ENCODE assay signal across 27 cellular contexts in the genomic region with DNA sequence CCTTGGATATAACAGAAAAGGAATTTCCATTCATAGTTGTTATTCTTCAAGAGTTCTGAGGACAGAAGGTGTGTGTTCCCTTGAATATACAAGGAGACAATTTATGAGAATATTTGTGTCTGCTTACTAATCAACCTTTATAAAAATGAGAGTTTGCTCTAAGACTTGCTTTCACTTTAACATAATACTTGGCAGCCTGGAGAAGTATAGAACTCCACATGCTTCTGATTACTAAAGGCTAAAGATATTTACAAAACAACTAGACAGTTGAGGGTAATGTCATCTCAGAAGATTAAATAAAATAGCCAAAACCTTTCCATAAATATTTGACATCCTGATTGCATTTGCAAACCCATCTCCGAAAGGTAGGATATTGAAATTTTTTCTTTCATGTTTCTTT.
"Had no signal": no experiment of that assay in that cellular context is flagged by ENCODE, and none has a peak within 500 bp of the region (broad histone marks: within the 10 kb centered on the region; RNA-seq: fewer than 3 reads in every experiment).

No MANE protein-coding gene starts in this region.

- H3K27me3 Mint-ChIP-seq: activated B cell treated with CpG ODN at 0.5 μM for 24 hours; activated CD4-positive, alpha-beta T cell treated with anti-CD3 and anti-CD28 coated beads for 36 hours; activated T-cell treated with anti-CD3 and anti-CD28 coated beads, Interleukin-2, amount 50 U/mL, for 24 hours; activated T-helper 17 cell treated with anti-CD3 and anti-CD28 coated beads, Interleukin-2, amount 50 U/mL, for 72 hours; memory B cell; stimulated activated naive B cell treated with anti-CD40 and anti-IgM and Interleukin-4, amounts not matched to agents 10 μg/mL and 1 μg/mL and 100 μg/mL, for 72 hours; type B pancreatic cell had no signal

- H3K9me3 ChIP-seq: adrenal gland, ascending aorta, esophagus muscularis mucosa, mucosa of descending colon, sigmoid colon, testis had no signal

- H3K36me3 ChIP-seq: adrenal gland, ascending aorta, brain microvascular endothelial cell, esophagus muscularis mucosa, sigmoid colon had no signal

- H3K4me1 Mint-ChIP-seq: activated B cell treated with CpG ODN at 0.5 μM for 24 hours; activated CD4-positive, alpha-beta T cell treated with anti-CD3 and anti-CD28 coated beads for 36 hours; activated T-helper 17 cell treated with anti-CD3 and anti-CD28 coated beads, Interleukin-2, amount 50 U/mL, for 72 hours; memory B cell; stimulated activated naive B cell treated with anti-CD40 and anti-IgM and Interleukin-4, amounts not matched to agents 10 μg/mL and 1 μg/mL and 100 μg/mL, for 72 hours had no signal

- H3K36me3 Mint-ChIP-seq: activated naive CD4-positive, alpha-beta T cell treated with anti-CD3 and anti-CD28 coated beads, Interleukin-2, amount 50 U/mL, for 72 hours; memory B cell; stimulated activated naive B cell treated with anti-CD40 and anti-IgM and Interleukin-4, amounts not matched to agents 10 μg/mL and 1 μg/mL and 100 μg/mL, for 72 hours; type B pancreatic cell had no signal

- H3K9me3 Mint-ChIP-seq: activated B cell treated with CpG ODN at 0.5 μM for 24 hours; activated naive CD4-positive, alpha-beta T cell treated with anti-CD3 and anti-CD28 coated beads, Interleukin-2, amount 50 U/mL, for 72 hours; activated T-cell treated with anti-CD3 and anti-CD28 coated beads, Interleukin-2, amount 50 U/mL, for 24 hours; memory B cell; T-helper 1 cell treated with Interleukin-12 subunit alpha and Interleukin-12 subunit beta and Interleukin-4 antibody, amounts not matched to agents 30 μg/mL and 1 μg/mL, for 36 hours; type B pancreatic cell had no signal

- DNase-seq: activated B cell treated with CpG ODN at 0.5 μM for 24 hours; activated CD4-positive, alpha-beta T cell treated with anti-CD3 and anti-CD28 coated beads for 36 hours; activated CD4-positive, alpha-beta T cell treated with anti-CD3 and anti-CD28 coated beads, Interleukin-2, amount 50 U/mL, for 4 hours; activated CD8-positive, alpha-beta memory T cell treated with anti-CD3 and anti-CD28 coated beads for 24 hours; activated CD8-positive, alpha-beta memory T cell treated with anti-CD3 and anti-CD28 coated beads, Interleukin-2, amount 50 U/mL, for 4 hours; activated T-cell treated with anti-CD3 and anti-CD28 coated beads, Interleukin-2, amount 50 U/mL, for 24 hours; adrenal gland; brain microvascular endothelial cell; central memory CD4-positive, alpha-beta T cell; effector memory CD4-positive, alpha-beta T cell; foreskin keratinocyte; glutamatergic neuron; hippocampal formation; mucosa of descending colon; occipital lobe; sigmoid colon; stimulated activated CD4-positive, alpha-beta T cell treated with anti-CD3 and anti-CD28 coated beads, Interleukin-2, amount 100 ng/mL, for 48 hours; stimulated activated CD8-positive, alpha-beta memory T cell treated with anti-CD3 and anti-CD28 coated beads, Interleukin-4, amount 100 ng/mL, for 48 hours; stimulated activated naive B cell treated with anti-CD40 and anti-IgM and Interleukin-4, amounts not matched to agents 10 μg/mL and 1 μg/mL and 100 μg/mL, for 72 hours; testis had no signal

- H3K27ac Mint-ChIP-seq: activated B cell treated with CpG ODN at 0.5 μM for 24 hours; activated CD4-positive, alpha-beta T cell treated with anti-CD3 and anti-CD28 coated beads for 36 hours; activated naive CD4-positive, alpha-beta T cell treated with anti-CD3 and anti-CD28 coated beads, Interleukin-2, amount 50 U/mL, for 72 hours; activated T-cell treated with anti-CD3 and anti-CD28 coated beads, Interleukin-2, amount 50 U/mL, for 24 hours; activated T-helper 17 cell treated with anti-CD3 and anti-CD28 coated beads, Interleukin-2, amount 50 U/mL, for 72 hours; memory B cell; stimulated activated naive B cell treated with anti-CD40 and anti-IgM and Interleukin-4, amounts not matched to agents 10 μg/mL and 1 μg/mL and 100 μg/mL, for 72 hours; T-helper 1 cell treated with Interleukin-12 subunit alpha and Interleukin-12 subunit beta and Interleukin-4 antibody, amounts not matched to agents 30 μg/mL and 1 μg/mL, for 36 hours; type B pancreatic cell had no signal

- H3K4me3 Mint-ChIP-seq: activated B cell treated with CpG ODN at 0.5 μM for 24 hours; activated CD4-positive, alpha-beta T cell treated with anti-CD3 and anti-CD28 coated beads for 36 hours; activated T-cell treated with anti-CD3 and anti-CD28 coated beads, Interleukin-2, amount 50 U/mL, for 24 hours; activated T-helper 17 cell treated with anti-CD3 and anti-CD28 coated beads, Interleukin-2, amount 50 U/mL, for 72 hours; memory B cell; stimulated activated naive B cell treated with anti-CD40 and anti-IgM and Interleukin-4, amounts not matched to agents 10 μg/mL and 1 μg/mL and 100 μg/mL, for 72 hours; T-helper 1 cell treated with Interleukin-12 subunit alpha and Interleukin-12 subunit beta and Interleukin-4 antibody, amounts not matched to agents 30 μg/mL and 1 μg/mL, for 36 hours; type B pancreatic cell had no signal

- ATAC-seq: activated CD4-positive, alpha-beta T cell treated with anti-CD3 and anti-CD28 coated beads for 36 hours; activated naive CD4-positive, alpha-beta T cell treated with anti-CD3 and anti-CD28 coated beads, Interleukin-2, amount 50 U/mL, for 72 hours; activated T-helper 17 cell treated with anti-CD3 and anti-CD28 coated beads, Interleukin-2, amount 50 U/mL, for 72 hours; foreskin keratinocyte; mucosa of descending colon; stimulated activated naive B cell treated with anti-CD40 and anti-IgM and Interleukin-4, amounts not matched to agents 10 μg/mL and 1 μg/mL and 100 μg/mL, for 72 hours had no signal

- H3K27me3 ChIP-seq: adrenal gland, ascending aorta, brain microvascular endothelial cell, esophagus muscularis mucosa, foreskin keratinocyte, sigmoid colon, testis had no signal

- H3K4me3 ChIP-seq: adrenal gland, ascending aorta, esophagus muscularis mucosa, mucosa of descending colon, sigmoid colon, testis had no signal

- H3K27ac ChIP-seq: adrenal gland, ascending aorta, brain microvascular endothelial cell, esophagus muscularis mucosa, foreskin keratinocyte, sigmoid colon, testis had no signal

- H3K4me1 ChIP-seq: adrenal gland, ascending aorta, esophagus muscularis mucosa, foreskin keratinocyte, testis had no signal
